18 cellular contexts compared by ENCODE assay signal in genomic region chr2:177324797-177325196, GRCh38.
"Had no signal": no experiment of that assay in that cellular context is flagged by ENCODE, and none has a peak within 500 bp of the region (broad histone marks: within the 10 kb centered on the region; RNA-seq: fewer than 3 reads in every experiment).

No MANE protein-coding gene starts in this region.

- H3K4me3 ChIP-seq: adrenal gland, coronary artery, lower lobe of right lung, tibial artery, vagina had no signal

- H3K4me3 Mint-ChIP-seq: activated CD4-positive, alpha-beta memory T cell treated with anti-CD3 and anti-CD28 coated beads, Interleukin-2, amount 10 ng/mL, durations not matched to agents 7 days and 5 days; activated naive CD4-positive, alpha-beta T cell treated with anti-CD3 and anti-CD28 coated beads, Interleukin-2, amount 50 U/mL, for 24 hours; activated T-cell treated with anti-CD3 and anti-CD28 coated beads, Interleukin-2, amount 50 U/mL, for 24 hours; naive thymus-derived CD4-positive, alpha-beta T cell; stimulated activated naive B cell treated with anti-CD40 and anti-IgM and Interleukin-4, amounts not matched to agents 10 μg/mL and 1 μg/mL and 100 μg/mL, for 72 hours; WTC11 had no signal

- H3K27ac ChIP-seq: adrenal gland, coronary artery, lower lobe of right lung, parathyroid adenoma, tibial artery, vagina had no signal

- H3K27ac Mint-ChIP-seq: activated CD4-positive, alpha-beta memory T cell treated with anti-CD3 and anti-CD28 coated beads, Interleukin-2, amount 10 ng/mL, durations not matched to agents 7 days and 5 days; activated naive CD4-positive, alpha-beta T cell treated with anti-CD3 and anti-CD28 coated beads, Interleukin-2, amount 50 U/mL, for 24 hours; activated T-cell treated with anti-CD3 and anti-CD28 coated beads, Interleukin-2, amount 50 U/mL, for 24 hours; naive thymus-derived CD4-positive, alpha-beta T cell; stimulated activated naive B cell treated with anti-CD40 and anti-IgM and Interleukin-4, amounts not matched to agents 10 μg/mL and 1 μg/mL and 100 μg/mL, for 72 hours; WTC11 had no signal

- H3K4me1 ChIP-seq: adrenal gland, lower lobe of right lung, parathyroid adenoma, tibial artery had no signal

- ATAC-seq: naive thymus-derived CD4-positive, alpha-beta T cell; stimulated activated naive B cell treated with anti-CD40 and anti-IgM and Interleukin-4, amounts not matched to agents 10 μg/mL and 1 μg/mL and 100 μg/mL, for 72 hours; WTC11 had no signal

- H2AFZ ChIP-seq: parathyroid adenoma had no signal

- H3K27me3 ChIP-seq: adrenal gland, tibial artery, vagina had no signal

- DNase-seq: activated CD4-positive, alpha-beta memory T cell treated with anti-CD3 and anti-CD28 coated beads, Interleukin-2, amount 10 ng/mL, durations not matched to agents 7 days and 5 days; activated CD4-positive, alpha-beta T cell treated with anti-CD3 and anti-CD28 coated beads for 4 hours; activated effector memory CD4-positive, alpha-beta T cell treated with Interleukin-2 at 50 U/mL for 16 hours; activated T-cell treated with anti-CD3 and anti-CD28 coated beads, Interleukin-2, amount 50 U/mL, for 24 hours; adrenal gland; central memory CD4-positive, alpha-beta T cell; effector CD4-positive, alpha-beta T cell; glutamatergic neuron; lower lobe of right lung; naive thymus-derived CD4-positive, alpha-beta T cell; stimulated activated CD4-positive, alpha-beta T cell treated with anti-CD3 and anti-CD28 coated beads, Interleukin-2, amount 100 ng/mL, for 48 hours; stimulated activated naive B cell treated with anti-CD40 and anti-IgM and Interleukin-4, amounts not matched to agents 10 μg/mL and 1 μg/mL and 100 μg/mL, for 72 hours; tibial artery had no signal

- H3K79me2 ChIP-seq: parathyroid adenoma had no signal

- H3K27me3 Mint-ChIP-seq: activated CD4-positive, alpha-beta memory T cell treated with anti-CD3 and anti-CD28 coated beads, Interleukin-2, amount 10 ng/mL, durations not matched to agents 7 days and 5 days; activated naive CD4-positive, alpha-beta T cell treated with anti-CD3 and anti-CD28 coated beads, Interleukin-2, amount 50 U/mL, for 24 hours; activated T-cell treated with anti-CD3 and anti-CD28 coated beads, Interleukin-2, amount 50 U/mL, for 24 hours; naive thymus-derived CD4-positive, alpha-beta T cell; stimulated activated naive B cell treated with anti-CD40 and anti-IgM and Interleukin-4, amounts not matched to agents 10 μg/mL and 1 μg/mL and 100 μg/mL, for 72 hours had no signal

- H3K9me3 Mint-ChIP-seq: activated CD4-positive, alpha-beta memory T cell treated with anti-CD3 and anti-CD28 coated beads, Interleukin-2, amount 10 ng/mL, durations not matched to agents 7 days and 5 days; activated naive CD4-positive, alpha-beta T cell treated with anti-CD3 and anti-CD28 coated beads, Interleukin-2, amount 50 U/mL, for 24 hours; activated T-cell treated with anti-CD3 and anti-CD28 coated beads, Interleukin-2, amount 50 U/mL, for 24 hours; stimulated activated naive B cell treated with anti-CD40 and anti-IgM and Interleukin-4, amounts not matched to agents 10 μg/mL and 1 μg/mL and 100 μg/mL, for 72 hours; WTC11 had no signal

- H3K36me3 ChIP-seq: adrenal gland, lower lobe of right lung, vagina had no signal

- H3K9me3 ChIP-seq: adrenal gland, lower lobe of right lung, tibial artery, vagina had no signal

- H3K4me1 Mint-ChIP-seq: stimulated activated naive B cell treated with anti-CD40 and anti-IgM and Interleukin-4, amounts not matched to agents 10 μg/mL and 1 μg/mL and 100 μg/mL, for 72 hours had no signal
